In the genomic region with DNA sequence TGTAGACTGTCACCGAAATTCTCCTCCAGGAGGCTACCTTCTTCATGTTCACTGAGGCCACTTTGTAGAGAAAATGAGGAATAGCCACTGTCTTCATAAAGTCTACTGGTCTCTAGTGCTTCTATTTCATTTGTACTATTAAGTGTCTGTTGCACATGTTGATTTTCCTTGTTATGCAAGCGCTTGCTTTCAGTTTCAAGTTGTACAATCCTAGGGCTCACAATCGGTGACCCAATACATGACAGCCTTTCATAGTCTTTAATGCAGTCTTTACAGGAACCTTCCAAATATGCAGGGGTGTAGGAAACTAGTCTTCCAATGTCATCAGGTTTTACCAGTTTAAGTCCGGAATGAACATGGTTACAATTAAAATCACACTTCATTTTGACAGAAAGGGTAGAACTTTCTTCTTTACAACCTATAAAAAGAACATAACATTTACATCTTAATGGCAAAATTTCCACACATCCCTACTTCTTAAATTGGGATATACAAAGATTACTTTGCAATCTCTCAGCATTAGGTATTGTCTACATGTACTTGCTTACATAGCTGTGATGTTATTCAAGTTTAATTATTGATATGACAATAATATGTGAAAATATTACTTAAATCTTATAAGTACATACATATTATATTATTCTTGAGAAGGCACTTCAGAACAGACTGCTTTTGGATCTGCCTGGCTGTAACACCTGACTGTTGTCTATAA, we compare ENCODE assay signal across 10 cellular contexts. TPM values are rescaled to one million over a fixed set of nuclear protein-coding genes. Genes with fewer than 3 reads are reported as not detected.
DNase-seq lines count a peak whose midpoint lies in the region; ATAC-seq, FAIRE-seq and TF ChIP-seq lines count a peak whose summit lies in the region.
"Had no signal": no experiment of that assay in that cellular context is flagged by ENCODE, and none has a peak within 500 bp of the region (broad histone marks: within the 10 kb centered on the region; RNA-seq: fewer than 3 reads in every experiment).

No MANE protein-coding gene starts in this region.

- H3K9me3 Mint-ChIP-seq in activated CD4-positive, alpha-beta T cell treated with anti-CD3 and anti-CD28 coated beads, Interleukin-2, amount 10 ng/mL, durations not matched to agents 24 days and 14 days, result no peaks in the 10 kb centered on the region
- peaks cover 8% of the 10 kb centered on the region for H3K9me3 Mint-ChIP-seq in activated naive CD8-positive, alpha-beta T cell treated with anti-CD3 and anti-CD28 coated beads, Interleukin-2, amount 50 U/mL, for 24 hours

- FAIRE-seq in small intestine (lab: Jason Lieb, UNC), result no peak
- FAIRE-seq: A204.1 had no signal

- H3K27me3 ChIP-seq in small intestine (ENCODE audit: control insufficient read depth in 2 of 2, insufficient read depth in 2 of 2, low read length in 2 of 2) (no peaks in the 10 kb centered on the region), thyroid gland (no peaks in the 10 kb centered on the region), breast epithelium (no peaks in the 10 kb centered on the region)

- no peak overlapping the region for H3K4me3 ChIP-seq in small intestine (ENCODE audit: low read depth in 1 of 2, low read length in 2 of 2)
- H3K4me3 ChIP-seq in thyroid gland (replicated peaks in 1 of 3), result no peak overlapping the region
- H3K4me3 ChIP-seq in breast epithelium, result no peak overlapping the region

- H3K27ac Mint-ChIP-seq in activated CD4-positive, alpha-beta T cell treated with anti-CD3 and anti-CD28 coated beads, Interleukin-2, amount 10 ng/mL, durations not matched to agents 24 days and 14 days, result peak overlapping the region; percentile 76
- H3K27ac Mint-ChIP-seq in activated naive CD8-positive, alpha-beta T cell treated with anti-CD3 and anti-CD28 coated beads, Interleukin-2, amount 50 U/mL, for 24 hours, result no peak overlapping the region
- H3K27ac Mint-ChIP-seq: activated naive CD4-positive, alpha-beta T cell treated with anti-CD3 and anti-CD28 coated beads for 36 hours had no signal

- peak; percentile 73 for DNase-seq in activated CD4-positive, alpha-beta T cell treated with anti-CD3 and anti-CD28 coated beads, Interleukin-2, amount 10 ng/mL, durations not matched to agents 24 days and 14 days
- DNase-seq in activated CD4-positive, alpha-beta T cell treated with anti-CD3 and anti-CD28 coated beads, Interleukin-2, amount 50 U/mL, for 4 hours, result no peak
- DNase-seq in activated naive CD8-positive, alpha-beta T cell treated with anti-CD3 and anti-CD28 coated beads, Interleukin-2, amount 50 U/mL, for 24 hours, result no peak
- peak; percentile 46 for DNase-seq in small intestine
- no peak for DNase-seq in stimulated activated CD4-positive, alpha-beta T cell treated with anti-CD3 and anti-CD28 coated beads, Interleukin-4, amount 100 ng/mL, for 4 hours
- no peak for DNase-seq in thyroid gland
- DNase-seq in breast epithelium (ENCODE audit: low spot score in 2 of 2), result no peak
- DNase-seq: activated naive CD4-positive, alpha-beta T cell treated with anti-CD3 and anti-CD28 coated beads for 36 hours had no signal

- no peaks in the 10 kb centered on the region for H3K27me3 Mint-ChIP-seq in activated CD4-positive, alpha-beta T cell treated with anti-CD3 and anti-CD28 coated beads, Interleukin-2, amount 10 ng/mL, durations not matched to agents 24 days and 14 days
- H3K27me3 Mint-ChIP-seq in activated naive CD8-positive, alpha-beta T cell treated with anti-CD3 and anti-CD28 coated beads, Interleukin-2, amount 50 U/mL, for 24 hours, result no peaks in the 10 kb centered on the region

- TF ChIP-seq POLR2A in thyroid gland (IDR thresholded peaks at IDR 0.05), result no peak
- no peak for TF ChIP-seq POLR2A in breast epithelium (IDR thresholded peaks at IDR 0.05)

- H3K4me1 ChIP-seq in small intestine (ENCODE audit: control insufficient read depth in 2 of 2, insufficient read depth in 1 of 2, low read depth in 1 of 2, low read length in 1 of 2) (peaks cover 0 to 4% of the 10 kb centered on the region in 2 donors), thyroid gland (no peaks in the 10 kb centered on the region), breast epithelium (no peaks in the 10 kb centered on the region)

- ATAC-seq in HG03342 (IDR thresholded peaks at IDR 0.05; ENCODE audit: unreplicated experiment), result peak; percentile 63
- peak; percentile 46 for ATAC-seq in activated naive CD8-positive, alpha-beta T cell treated with anti-CD3 and anti-CD28 coated beads, Interleukin-2, amount 50 U/mL, for 24 hours

- H3K9me3 ChIP-seq in small intestine (ENCODE audit: control insufficient read depth, low read depth), result no peaks in the 10 kb centered on the region
- no peaks in the 10 kb centered on the region for H3K9me3 ChIP-seq in thyroid gland
- no peaks in the 10 kb centered on the region for H3K9me3 ChIP-seq in breast epithelium

- peaks cover 55% of the 10 kb centered on the region for H3K4me1 Mint-ChIP-seq in activated CD4-positive, alpha-beta T cell treated with anti-CD3 and anti-CD28 coated beads, Interleukin-2, amount 10 ng/mL, durations not matched to agents 24 days and 14 days
- H3K4me1 Mint-ChIP-seq in activated naive CD8-positive, alpha-beta T cell treated with anti-CD3 and anti-CD28 coated beads, Interleukin-2, amount 50 U/mL, for 24 hours, result peaks cover 58% of the 10 kb centered on the region

- TF ChIP-seq CTCF in thyroid gland (IDR thresholded peaks at IDR 0.05) (no peak), breast epithelium (IDR thresholded peaks at IDR 0.05) (no peak)

- 61 to 70% (median 68%) methylated on average over 4 of the region's 4 CpGs for WGBS in small intestine, 3 donors
- 90 to 92% methylated on average over 4 of the region's 4 CpGs for WGBS in thyroid gland, 2 donors

- H3K27ac ChIP-seq in small intestine (ENCODE audit: low read depth in 1 of 2, low read length in 1 of 2) (no peak overlapping the region), thyroid gland (no peak overlapping the region), breast epithelium (no peak overlapping the region)

- peak overlapping the region; percentile 78 for H3K4me3 Mint-ChIP-seq in activated CD4-positive, alpha-beta T cell treated with anti-CD3 and anti-CD28 coated beads, Interleukin-2, amount 10 ng/mL, durations not matched to agents 24 days and 14 days
- peak overlapping the region; percentile 30 for H3K4me3 Mint-ChIP-seq in activated naive CD8-positive, alpha-beta T cell treated with anti-CD3 and anti-CD28 coated beads, Interleukin-2, amount 50 U/mL, for 24 hours
- H3K4me3 Mint-ChIP-seq: activated naive CD4-positive, alpha-beta T cell treated with anti-CD3 and anti-CD28 coated beads for 36 hours had no signal

- intact Hi-C loops in activated CD4-positive, alpha-beta T cell treated with anti-CD3 and anti-CD28 coated beads, Interleukin-2, amount 10 ng/mL, durations not matched to agents 24 days and 14 days (cut with micrococcal nuclease), result no loop called here
- intact Hi-C loops in thyroid gland (cut with DNase I) (no loop called here), breast epithelium (cut with DNase I; ENCODE audit: low total_unique reads) (no loop called here)

- peaks cover 4% of the 10 kb centered on the region in 2 donors for H3K36me3 ChIP-seq in small intestine (ENCODE audit: control insufficient read depth in 2 of 2, insufficient read depth in 2 of 2, low read length in 2 of 2)
- H3K36me3 ChIP-seq in thyroid gland, result peaks cover 6 to 29% of the 10 kb centered on the region in 2 donors
- no peaks in the 10 kb centered on the region for H3K36me3 ChIP-seq in breast epithelium

- peaks cover 66% of the 10 kb centered on the region for H3K36me3 Mint-ChIP-seq in activated CD4-positive, alpha-beta T cell treated with anti-CD3 and anti-CD28 coated beads, Interleukin-2, amount 10 ng/mL, durations not matched to agents 24 days and 14 days (ENCODE audit: low read depth)
- peaks cover 85% of the 10 kb centered on the region for H3K36me3 Mint-ChIP-seq in activated naive CD8-positive, alpha-beta T cell treated with anti-CD3 and anti-CD28 coated beads, Interleukin-2, amount 50 U/mL, for 24 hours (ENCODE audit: low read depth)

RNA-seq across cellular contexts. Expression of a gene that starts 7.5 kb away (rescaled TPM):
- 34.9 and 36.4 TPM in 2 replicates for total RNA-seq in activated CD4-positive, alpha-beta T cell treated with anti-CD3 and anti-CD28 coated beads, Interleukin-2, amount 10 ng/mL, durations not matched to agents 24 days and 14 days
- 1 to 10 TPM; 2.0 to 5.7 (median 3.0) TPM for polyA plus RNA-seq in small intestine
- total RNA-seq in thyroid gland (1 to 10 TPM; 5.6 to 7.4 (median 6.2) TPM), breast epithelium (1 to 10 TPM; 4.0 to 7.0 (median 4.3) TPM)

RNA-seq across cellular contexts. Expression of a gene that starts 27.1 kb away (rescaled TPM):
- total RNA-seq in activated CD4-positive, alpha-beta T cell treated with anti-CD3 and anti-CD28 coated beads, Interleukin-2, amount 10 ng/mL, durations not matched to agents 24 days and 14 days, result 20.6 and 21.3 TPM in 2 replicates
- 10 to 100 TPM in 2 of 3 donors, 1 to 10 TPM in 1; 9.9 to 18.6 (median 13.2) TPM for polyA plus RNA-seq in small intestine
- 10 to 100 TPM; 15.7 to 23.8 (median 17.6) TPM for total RNA-seq in thyroid gland
- 10 to 100 TPM; 13.1 to 19.8 (median 14.6) TPM for total RNA-seq in breast epithelium

Comparison
In these comparisons a context has a peak if more than half of its experiments do, and no peak if none do; other contexts are left out.
1. DNase-seq: peak in activated CD4-positive, alpha-beta T cell treated with anti-CD3 and anti-CD28 coated beads, Interleukin-2, amount 10 ng/mL, durations not matched to agents 24 days and 14 days (single experiment) and small intestine (single experiment); none in activated CD4-positive, alpha-beta T cell treated with anti-CD3 and anti-CD28 coated beads, Interleukin-2, amount 50 U/mL, for 4 hours (0 of 2), activated naive CD8-positive, alpha-beta T cell treated with anti-CD3 and anti-CD28 coated beads, Interleukin-2, amount 50 U/mL, for 24 hours (single experiment), stimulated activated CD4-positive, alpha-beta T cell treated with anti-CD3 and anti-CD28 coated beads, Interleukin-4, amount 100 ng/mL, for 4 hours (0 of 2), thyroid gland (0 of 2) and breast epithelium (0 of 2).